In the genomic region with DNA sequence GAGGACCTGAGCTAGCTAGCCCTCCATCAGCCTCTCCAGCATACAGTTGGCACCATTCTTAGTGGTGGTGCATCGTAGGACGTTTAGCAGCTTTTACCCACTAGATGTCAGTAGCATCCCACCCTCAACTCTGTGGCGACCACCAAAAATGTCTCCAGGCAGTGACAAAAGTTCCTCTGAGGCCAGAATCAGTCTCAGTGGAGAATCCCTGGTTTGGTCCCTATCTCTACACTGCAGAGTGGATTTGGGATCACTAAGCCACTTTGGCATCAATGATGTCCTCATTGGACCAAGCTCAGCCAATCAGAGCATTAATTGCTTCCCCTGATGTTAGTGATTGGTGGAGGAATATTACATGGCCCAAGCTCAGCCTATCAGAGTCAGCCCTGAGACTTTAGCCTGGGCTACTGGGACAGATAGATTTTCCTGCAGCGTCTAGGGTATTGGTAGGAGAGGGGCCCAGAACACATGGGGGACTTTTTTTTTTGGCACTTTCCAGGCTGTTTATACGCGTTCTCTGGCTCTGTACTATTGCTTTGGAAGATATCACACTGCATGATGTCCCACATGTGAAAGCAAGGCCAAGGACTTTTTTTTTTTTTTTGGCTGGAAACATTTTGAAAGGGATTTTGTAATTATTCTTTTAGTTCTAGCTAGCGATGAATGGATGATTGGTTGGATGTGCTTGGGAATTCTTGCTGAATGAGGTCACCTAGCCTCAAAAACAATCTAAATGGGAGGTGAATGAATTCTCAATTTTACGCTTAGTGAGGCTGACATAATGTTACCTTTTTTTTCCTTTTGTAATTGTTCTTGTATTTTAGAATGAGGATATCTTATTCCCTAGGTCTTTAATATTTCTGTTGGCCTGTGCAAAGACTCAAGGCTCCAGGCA, we compare ENCODE assay signal across 2 cellular contexts.
TF ChIP-seq lines count a peak whose summit lies in the region.

No MANE protein-coding gene starts in this region.

TF ChIP-seq in HEK293, 187 proteins besides CTCF, POLR2A, EP300 and RAD21 (continued from another document):
- TF ChIP-seq ZNF654 (tag by site-specific recombination; IDR thresholded peaks at IDR 0.05; ENCODE audit: low read depth), result peak; percentile 91
- TF ChIP-seq, protein P1, sequence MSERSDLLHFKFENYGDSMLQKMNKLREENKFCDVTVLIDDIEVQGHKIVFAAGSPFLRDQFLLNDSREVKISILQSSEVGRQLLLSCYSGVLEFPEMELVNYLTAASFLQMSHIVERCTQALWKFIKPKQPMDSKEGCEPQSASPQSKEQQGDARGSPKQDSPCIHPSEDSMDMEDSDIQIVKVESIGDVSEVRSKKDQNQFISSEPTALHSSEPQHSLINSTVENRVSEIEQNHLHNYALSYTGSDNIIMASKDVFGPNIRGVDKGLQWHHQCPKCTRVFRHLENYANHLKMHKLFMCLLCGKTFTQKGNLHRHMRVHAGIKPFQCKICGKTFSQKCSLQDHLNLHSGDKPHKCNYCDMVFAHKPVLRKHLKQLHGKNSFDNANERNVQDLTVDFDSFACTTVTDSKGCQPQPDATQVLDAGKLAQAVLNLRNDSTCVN (tag by site-specific recombination; optimal IDR thresholded peaks at IDR 0.05), result no peak
- TF ChIP-seq ZNF366 (tag by site-specific recombination; conservative IDR thresholded peaks at IDR 0.05), result peak; percentile 33; the same call in 1 of the 2 replicates
- peak; percentile 25; the same call in 1 of the 2 replicates for TF ChIP-seq PRDM1 (tag by site-specific recombination; IDR thresholded peaks at IDR 0.05)
- TF ChIP-seq, protein P2, sequence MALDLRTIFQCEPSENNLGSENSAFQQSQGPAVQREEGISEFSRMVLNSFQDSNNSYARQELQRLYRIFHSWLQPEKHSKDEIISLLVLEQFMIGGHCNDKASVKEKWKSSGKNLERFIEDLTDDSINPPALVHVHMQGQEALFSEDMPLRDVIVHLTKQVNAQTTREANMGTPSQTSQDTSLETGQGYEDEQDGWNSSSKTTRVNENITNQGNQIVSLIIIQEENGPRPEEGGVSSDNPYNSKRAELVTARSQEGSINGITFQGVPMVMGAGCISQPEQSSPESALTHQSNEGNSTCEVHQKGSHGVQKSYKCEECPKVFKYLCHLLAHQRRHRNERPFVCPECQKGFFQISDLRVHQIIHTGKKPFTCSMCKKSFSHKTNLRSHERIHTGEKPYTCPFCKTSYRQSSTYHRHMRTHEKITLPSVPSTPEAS (tag by site-specific recombination; IDR thresholded peaks at IDR 0.05), result no peak
- TF ChIP-seq SP7 (tag by site-specific recombination; IDR thresholded peaks at IDR 0.05), result 0 out of 2 replicates have a peak, but pooled peaks have one; percentile 9
- TF ChIP-seq, protein P3, sequence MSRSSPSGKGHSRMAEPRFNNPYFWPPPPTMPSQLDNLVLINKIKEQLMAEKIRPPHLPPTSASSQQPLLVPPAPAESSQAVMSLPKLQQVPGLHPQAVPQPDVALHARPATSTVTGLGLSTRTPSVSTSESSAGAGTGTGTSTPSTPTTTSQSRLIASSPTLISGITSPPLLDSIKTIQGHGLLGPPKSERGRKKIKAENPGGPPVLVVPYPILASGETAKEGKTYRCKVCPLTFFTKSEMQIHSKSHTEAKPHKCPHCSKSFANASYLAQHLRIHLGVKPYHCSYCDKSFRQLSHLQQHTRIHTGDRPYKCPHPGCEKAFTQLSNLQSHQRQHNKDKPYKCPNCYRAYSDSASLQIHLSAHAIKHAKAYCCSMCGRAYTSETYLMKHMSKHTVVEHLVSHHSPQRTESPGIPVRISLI (tag by site-specific recombination; IDR thresholded peaks at IDR 0.05), result peak; percentile 37; the same call in 1 of the 2 replicates
- TF ChIP-seq ZNF146 (tag by site-specific recombination; IDR thresholded peaks at IDR 0.05), result peak; percentile 30; the same call in 1 of the 2 replicates
- TF ChIP-seq, protein P4, sequence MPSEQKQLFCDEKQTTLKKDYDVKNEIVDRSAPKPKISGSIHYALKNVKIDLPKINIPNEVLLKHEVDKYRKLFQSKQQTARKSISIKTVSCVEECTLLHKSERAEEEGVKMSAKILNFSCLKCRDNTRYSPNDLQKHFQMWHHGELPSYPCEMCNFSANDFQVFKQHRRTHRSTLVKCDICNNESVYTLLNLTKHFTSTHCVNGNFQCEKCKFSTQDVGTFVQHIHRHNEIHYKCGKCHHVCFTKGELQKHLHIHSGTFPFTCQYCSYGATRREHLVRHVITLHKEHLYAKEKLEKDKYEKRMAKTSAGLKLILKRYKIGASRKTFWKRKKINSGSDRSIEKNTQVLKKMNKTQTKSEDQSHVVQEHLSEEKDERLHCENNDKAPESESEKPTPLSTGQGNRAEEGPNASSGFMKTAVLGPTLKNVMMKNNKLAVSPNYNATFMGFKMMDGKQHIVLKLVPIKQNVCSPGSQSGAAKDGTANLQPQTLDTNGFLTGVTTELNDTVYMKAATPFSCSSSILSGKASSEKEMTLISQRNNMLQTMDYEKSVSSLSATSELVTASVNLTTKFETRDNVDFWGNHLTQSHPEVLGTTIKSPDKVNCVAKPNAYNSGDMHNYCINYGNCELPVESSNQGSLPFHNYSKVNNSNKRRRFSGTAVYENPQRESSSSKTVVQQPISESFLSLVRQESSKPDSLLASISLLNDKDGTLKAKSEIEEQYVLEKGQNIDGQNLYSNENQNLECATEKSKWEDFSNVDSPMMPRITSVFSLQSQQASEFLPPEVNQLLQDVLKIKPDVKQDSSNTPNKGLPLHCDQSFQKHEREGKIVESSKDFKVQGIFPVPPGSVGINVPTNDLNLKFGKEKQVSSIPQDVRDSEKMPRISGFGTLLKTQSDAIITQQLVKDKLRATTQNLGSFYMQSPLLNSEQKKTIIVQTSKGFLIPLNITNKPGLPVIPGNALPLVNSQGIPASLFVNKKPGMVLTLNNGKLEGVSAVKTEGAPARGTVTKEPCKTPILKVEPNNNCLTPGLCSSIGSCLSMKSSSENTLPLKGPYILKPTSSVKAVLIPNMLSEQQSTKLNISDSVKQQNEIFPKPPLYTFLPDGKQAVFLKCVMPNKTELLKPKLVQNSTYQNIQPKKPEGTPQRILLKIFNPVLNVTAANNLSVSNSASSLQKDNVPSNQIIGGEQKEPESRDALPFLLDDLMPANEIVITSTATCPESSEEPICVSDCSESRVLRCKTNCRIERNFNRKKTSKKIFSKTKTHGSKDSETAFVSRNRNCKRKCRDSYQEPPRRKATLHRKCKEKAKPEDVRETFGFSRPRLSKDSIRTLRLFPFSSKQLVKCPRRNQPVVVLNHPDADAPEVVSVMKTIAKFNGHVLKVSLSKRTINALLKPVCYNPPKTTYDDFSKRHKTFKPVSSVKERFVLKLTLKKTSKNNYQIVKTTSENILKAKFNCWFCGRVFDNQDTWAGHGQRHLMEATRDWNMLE (tag by site-specific recombination; conservative IDR thresholded peaks at IDR 0.05; ENCODE audit: low read depth), result peak; percentile 31; the same call in 1 of the 2 replicates
- TF ChIP-seq ZNF24 (tag by site-specific recombination; IDR thresholded peaks at IDR 0.05), result no peak
- TF ChIP-seq GLI2 (tag by site-specific recombination; IDR thresholded peaks at IDR 0.05; ENCODE audit: borderline replicate concordance, low read depth), result no peak
- no peak for TF ChIP-seq IKZF3 (tag by site-specific recombination; IDR thresholded peaks at IDR 0.05)

TF ChIP-seq in WTC11, 78 proteins besides CTCF, POLR2A, EP300 and RAD21:
- TF ChIP-seq, protein P5, sequence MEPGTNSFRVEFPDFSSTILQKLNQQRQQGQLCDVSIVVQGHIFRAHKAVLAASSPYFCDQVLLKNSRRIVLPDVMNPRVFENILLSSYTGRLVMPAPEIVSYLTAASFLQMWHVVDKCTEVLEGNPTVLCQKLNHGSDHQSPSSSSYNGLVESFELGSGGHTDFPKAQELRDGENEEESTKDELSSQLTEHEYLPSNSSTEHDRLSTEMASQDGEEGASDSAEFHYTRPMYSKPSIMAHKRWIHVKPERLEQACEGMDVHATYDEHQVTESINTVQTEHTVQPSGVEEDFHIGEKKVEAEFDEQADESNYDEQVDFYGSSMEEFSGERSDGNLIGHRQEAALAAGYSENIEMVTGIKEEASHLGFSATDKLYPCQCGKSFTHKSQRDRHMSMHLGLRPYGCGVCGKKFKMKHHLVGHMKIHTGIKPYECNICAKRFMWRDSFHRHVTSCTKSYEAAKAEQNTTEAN (CRISPR knock-in tag; IDR thresholded peaks at IDR 0.05), result no peak
- TF ChIP-seq MYBL2 (CRISPR knock-in tag; IDR thresholded peaks at IDR 0.05) (no peak), IRF2 (CRISPR knock-in tag; IDR thresholded peaks at IDR 0.05; ENCODE audit: borderline replicate concordance, low read depth) (no peak), NFYB (CRISPR knock-in tag; conservative IDR thresholded peaks at IDR 0.05; ENCODE audit: low read depth) (peak; percentile 83)
